21 cellular contexts compared by ENCODE assay signal in genomic region chr6:151034825-151035781, GRCh38.
DNase-seq lines count a peak whose midpoint lies in the region; ATAC-seq and TF ChIP-seq lines count a peak whose summit lies in the region.
"Had no signal": no experiment of that assay in that cellular context is flagged by ENCODE, and none has a peak within 500 bp of the region (broad histone marks: within the 10 kb centered on the region; RNA-seq: fewer than 3 reads in every experiment).

No MANE protein-coding gene starts in this region.

- no peaks in the 10 kb centered on the region for H4K20me1 ChIP-seq in mammary epithelial cell (ENCODE audit: insufficient read depth, low read length)

- TF ChIP-seq POLR2A in breast epithelium (IDR thresholded peaks at IDR 0.05) (no peak), uterus (IDR thresholded peaks at IDR 0.05) (no peak)

- intact Hi-C loops in mammary epithelial cell (cut with micrococcal nuclease) = no loop called here
- intact Hi-C loops in breast epithelium (cut with DNase I; ENCODE audit: low total_unique reads) = no loop called here
- intact Hi-C loops in uterus (cut with DNase I; ENCODE audit: low total_unique reads) = no loop called here

- H3K4me2 ChIP-seq in mammary epithelial cell (ENCODE audit: insufficient read depth, low read depth, low read length) (no peak overlapping the region), neuronal stem cell (ENCODE audit: insufficient read depth, low read length, poor library complexity, severe bottlenecking) (no peak overlapping the region)
- H3K4me2 ChIP-seq: KMS-11 had no signal

- no peak overlapping the region for H2BK12ac ChIP-seq in neuronal stem cell (ENCODE audit: low read length)

- H3K27me3 ChIP-seq in mammary epithelial cell (ENCODE audit: insufficient read depth, low read length) (no peaks in the 10 kb centered on the region), breast epithelium (no peaks in the 10 kb centered on the region), neuronal stem cell (ENCODE audit: control insufficient read depth in 3 of 3, insufficient read depth in 3 of 3, low read depth in 1 of 3, low read length in 3 of 3) (no peaks in the 10 kb centered on the region), uterus (no peaks in the 10 kb centered on the region)
- H3K27me3 ChIP-seq: body of pancreas, Peyer's patch had no signal

- no peak overlapping the region for H3K18ac ChIP-seq in neuronal stem cell (ENCODE audit: low read length)

- H3K23ac ChIP-seq in neuronal stem cell (ENCODE audit: low read depth, low read length, poor library complexity) = no peak overlapping the region

- H4K91ac ChIP-seq in neuronal stem cell (ENCODE audit: low read depth, low read length, poor library complexity) = no peak overlapping the region

- no peak overlapping the region for H4K8ac ChIP-seq in neuronal stem cell (ENCODE audit: low read depth, low read length)

- H2BK5ac ChIP-seq in neuronal stem cell (ENCODE audit: low read length) = no peak overlapping the region

- H2BK15ac ChIP-seq in neuronal stem cell (ENCODE audit: low read length) = no peak overlapping the region

- TF ChIP-seq CTCF in mammary epithelial cell (conservative IDR thresholded peaks at IDR 0.05 in 1 of 2, IDR thresholded peaks at IDR 0.05 in 1 of 2; ENCODE audit: extremely low read depth in 1 of 2, insufficient read depth in 1 of 2, low read depth in 1 of 2, low read length in 2 of 2) = no peak
- no peak for TF ChIP-seq CTCF in breast epithelium (IDR thresholded peaks at IDR 0.05)
- TF ChIP-seq CTCF in uterus (IDR thresholded peaks at IDR 0.05) = no peak

- BruUV-seq in mammary epithelial cell (replicated peaks; lab: Mats Ljungman, UMichigan) = no TSS peak

- dilution Hi-C loops in mammary epithelial cell (cut with HindIII; ENCODE audit: low sequenced_read_pairs) = no loop called here

- no peak overlapping the region for H2BK120ac ChIP-seq in neuronal stem cell (ENCODE audit: low read depth, low read length)

- no peak overlapping the region for H2AK5ac ChIP-seq in neuronal stem cell (ENCODE audit: low read depth, low read length)

- no peak overlapping the region for H3K4me3 ChIP-seq in mammary epithelial cell (replicated peaks in 1 of 3; ENCODE audit: insufficient read depth in 1 of 3, low read depth in 2 of 3, low read length in 3 of 3)
- no peak overlapping the region for H3K4me3 ChIP-seq in breast epithelium
- H3K4me3 ChIP-seq in neuronal stem cell (ENCODE audit: low read length in 2 of 2) = no peak overlapping the region
- H3K4me3 ChIP-seq in uterus = no peak overlapping the region
- H3K4me3 ChIP-seq: body of pancreas, Peyer's patch, skin epidermis had no signal

- H3K79me2 ChIP-seq in mammary epithelial cell (ENCODE audit: insufficient read depth, low read length) = peaks cover 4% of the 10 kb centered on the region

- in situ Hi-C loops in mammary epithelial cell (cut with MboI; ENCODE audit: low sequenced_read_pairs in 2 of 2) = no loop called here

- over 99% methylated on average over 10 of the region's 10 CpGs for WGBS in mammary epithelial cell (ENCODE audit: low coverage, missing lambda C conversion rate)
- no CpG with 5 or more reads among the region's 10 CpGs for WGBS in neuronal stem cell (ENCODE audit: extremely low coverage in 2 of 2, insufficient read length in 2 of 2, insufficient replicate concordance in 1 of 2), 2 donors

- ATAC-seq in GM21786 (IDR thresholded peaks at IDR 0.05; ENCODE audit: unreplicated experiment) = no peak
- ATAC-seq: body of pancreas, esophagus mucosa had no signal

- DNase-seq in mammary epithelial cell (no peak), breast epithelium (ENCODE audit: low spot score in 2 of 2) (no peak), glomerular visceral epithelial cell (ENCODE audit: extremely low spot score) (peak; percentile 49), neuronal stem cell (ENCODE audit: low spot score) (no peak), uterus (no peak), T-helper 9 cell (no peak)
- DNase-seq in stimulated activated CD4-positive, alpha-beta T cell treated with anti-CD3 and anti-CD28 coated beads, Interleukin-4, amount 100 ng/mL, for 1 hour = no peak
- DNase-seq: activated naive CD4-positive, alpha-beta T cell treated with Interleukin-2 at 50 U/mL for 16 hours; activated T-cell treated with anti-CD3 and anti-CD28 coated beads for 4 hours; dermis blood vessel endothelial cell; midbrain; NCI-H1048; NCI-H748 treated with DMSO at 0.1 percent for 48 hours; occipital lobe; Peyer's patch had no signal

- H3K9ac ChIP-seq in mammary epithelial cell (ENCODE audit: insufficient read depth, low read length) = no peak overlapping the region
- H3K9ac ChIP-seq in neuronal stem cell (ENCODE audit: low read depth, low read length, poor library complexity) = no peak overlapping the region
- H3K9ac ChIP-seq: KMS-11 had no signal

- peaks cover 8% of the 10 kb centered on the region for H3K9me3 ChIP-seq in mammary epithelial cell (replicated peaks; ENCODE audit: insufficient read depth, low read length)
- H3K9me3 ChIP-seq in breast epithelium = no peaks in the 10 kb centered on the region
- peaks cover 0 to 24% of the 10 kb centered on the region in 2 donors for H3K9me3 ChIP-seq in neuronal stem cell (replicated peaks in 1 of 2; ENCODE audit: control insufficient read depth in 2 of 2, insufficient read depth in 1 of 2, low read depth in 1 of 2, low read length in 2 of 2)
- H3K9me3 ChIP-seq in uterus = no peaks in the 10 kb centered on the region
- H3K9me3 ChIP-seq: body of pancreas, Peyer's patch had no signal

- H2AFZ ChIP-seq in mammary epithelial cell (ENCODE audit: low read depth, low read length) (no peak overlapping the region), neuronal stem cell (ENCODE audit: low read length) (no peak overlapping the region)

- H3K79me1 ChIP-seq in neuronal stem cell (ENCODE audit: low read depth, low read length) = no peaks in the 10 kb centered on the region

- peaks cover 26% of the 10 kb centered on the region for H3K4me1 ChIP-seq in mammary epithelial cell (ENCODE audit: insufficient read depth, low read length)
- no peaks in the 10 kb centered on the region for H3K4me1 ChIP-seq in breast epithelium
- peaks cover 9% of the 10 kb centered on the region in 2 donors for H3K4me1 ChIP-seq in neuronal stem cell (ENCODE audit: control insufficient read depth in 2 of 2, insufficient read depth in 1 of 2, low read depth in 1 of 2, low read length in 2 of 2)
- H3K4me1 ChIP-seq in uterus = no peaks in the 10 kb centered on the region

- CTCF ChIA-PET in mammary epithelial cell (lab: Charles Lee; ENCODE audit: low non-redundant PET) = no interaction called here

- H3K36me3 ChIP-seq in mammary epithelial cell (ENCODE audit: insufficient read depth, low read length) (peaks cover 14% of the 10 kb centered on the region), breast epithelium (no peaks in the 10 kb centered on the region), neuronal stem cell (replicated peaks in 1 of 2; ENCODE audit: control insufficient read depth in 2 of 2, insufficient read depth in 2 of 2, low read length in 2 of 2) (peaks cover 4 to 44% of the 10 kb centered on the region in 2 donors), uterus (no peaks in the 10 kb centered on the region)
- H3K36me3 ChIP-seq: Peyer's patch had no signal

- H3K27ac ChIP-seq in mammary epithelial cell (ENCODE audit: insufficient read depth, low read depth, low read length) (peak overlapping the region; percentile 94), breast epithelium (no peak overlapping the region), neuronal stem cell (replicated peaks; ENCODE audit: low read length) (peak overlapping the region; percentile 70), uterus (peak overlapping the region; percentile 35 to 56)
- H3K27ac ChIP-seq: C4-2B, KMS-11 had no signal

- no peak overlapping the region for H3K14ac ChIP-seq in neuronal stem cell (ENCODE audit: low read length)

- H3K4ac ChIP-seq in neuronal stem cell (ENCODE audit: low read length) = no peak overlapping the region

Comparison
In these comparisons a context has a peak if more than half of its experiments do, and no peak if none do; other contexts are left out.
1. H3K27ac ChIP-seq: peak in mammary epithelial cell (single experiment), neuronal stem cell (single experiment) and uterus (2 of 2); none in breast epithelium (0 of 2).